Comparison of ENCODE assay signal across 12 cellular contexts in the genomic region with DNA sequence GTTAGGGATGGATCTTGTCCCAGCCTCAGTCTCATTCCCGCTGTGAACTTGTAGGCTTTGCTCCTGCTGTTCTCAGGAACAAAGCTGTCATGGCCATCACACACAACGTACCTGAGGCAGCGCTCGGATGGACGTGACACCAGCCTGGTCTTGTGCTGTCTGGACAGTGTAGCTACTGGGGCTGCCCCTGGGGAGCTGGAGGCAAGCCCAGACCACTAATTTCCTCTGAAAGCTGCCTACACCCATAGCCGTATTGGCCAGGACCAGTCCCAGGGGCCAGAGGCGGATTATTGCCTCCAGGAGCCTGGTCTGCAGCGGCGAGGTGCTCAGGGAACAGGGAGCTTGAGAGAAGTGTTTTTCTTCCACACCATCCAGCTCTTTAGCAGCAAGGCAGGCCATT. TPM values are rescaled to one million over a fixed set of nuclear protein-coding genes. Genes with fewer than 3 reads are reported as not detected.
A peak's percentile ranks its signal among the peaks of the same experiment; 100 is the strongest.
DNase-seq lines count a peak whose midpoint lies in the region; ATAC-seq and TF ChIP-seq lines count a peak whose summit lies in the region.
"Had no signal": no experiment of that assay in that cellular context is flagged by ENCODE, and none has a peak within 500 bp of the region (broad histone marks: within the 10 kb centered on the region; RNA-seq: fewer than 3 reads in every experiment).

No MANE protein-coding gene starts in this region.

- H3K4me1 Mint-ChIP-seq in activated CD8-positive, alpha-beta T cell treated with anti-CD3 and anti-CD28 coated beads for 36 hours (ENCODE audit: low read depth) = peaks cover under 1% of the 10 kb centered on the region
- no peaks in the 10 kb centered on the region for H3K4me1 Mint-ChIP-seq in activated CD8-positive, alpha-beta T cell treated with anti-CD3 and anti-CD28 coated beads, Interleukin-2, amount 10 ng/mL, durations not matched to agents 7 days and 5 days (ENCODE audit: low read depth)
- peaks cover 7% of the 10 kb centered on the region for H3K4me1 Mint-ChIP-seq in nephron progenitor cell
- H3K4me1 Mint-ChIP-seq in activated CD4-positive, alpha-beta T cell treated with anti-CD3 and anti-CD28 coated beads for 36 hours = no peaks in the 10 kb centered on the region

- CTCF ChIA-PET in activated CD8-positive, alpha-beta T cell treated with anti-CD3 and anti-CD28 coated beads for 36 hours (lab: Charles Lee) = interaction anchor here (0.6 kb wide), 1 partner anchor 45 kb away, joined by 3 read pairs; no protein-coding TSS in a partner anchor
- CTCF ChIA-PET in activated CD8-positive, alpha-beta T cell treated with anti-CD3 and anti-CD28 coated beads, Interleukin-2, amount 10 ng/mL, durations not matched to agents 7 days and 5 days (lab: Charles Lee) = no interaction called here
- CTCF ChIA-PET in activated CD4-positive, alpha-beta T cell treated with anti-CD3 and anti-CD28 coated beads for 36 hours (lab: Charles Lee) = interaction anchor here (0.8 to 1.4 kb wide), 3 partner anchors 8 to 168 kb away, joined by 3 to 5 read pairs (median 5); no protein-coding TSS in a partner anchor

- no peak for TF ChIP-seq CTCF in activated CD8-positive, alpha-beta T cell treated with anti-CD3 and anti-CD28 coated beads for 36 hours (IDR thresholded peaks at IDR 0.05)
- TF ChIP-seq CTCF in fibroblast of mammary gland (conservative IDR thresholded peaks at IDR 0.05; ENCODE audit: control insufficient read depth, insufficient read depth, low read depth, low read length) (no peak), nephron progenitor cell (IDR thresholded peaks at IDR 0.05) (no peak)

- H3K27ac Mint-ChIP-seq in activated CD8-positive, alpha-beta T cell treated with anti-CD3 and anti-CD28 coated beads for 36 hours = peak overlapping the region; percentile 34
- H3K27ac Mint-ChIP-seq in activated CD8-positive, alpha-beta T cell treated with anti-CD3 and anti-CD28 coated beads, Interleukin-2, amount 10 ng/mL, durations not matched to agents 7 days and 5 days = no peak overlapping the region
- H3K27ac Mint-ChIP-seq in nephron progenitor cell = peak overlapping the region; percentile 25
- no peak overlapping the region for H3K27ac Mint-ChIP-seq in activated CD4-positive, alpha-beta T cell treated with anti-CD3 and anti-CD28 coated beads for 36 hours

- DNase-seq in activated CD8-positive, alpha-beta T cell treated with anti-CD3 and anti-CD28 coated beads for 36 hours = no peak
- no peak for DNase-seq in activated CD8-positive, alpha-beta T cell treated with anti-CD3 and anti-CD28 coated beads, Interleukin-2, amount 10 ng/mL, durations not matched to agents 7 days and 5 days
- DNase-seq in H7 = peak; percentile 13
- DNase-seq in fibroblast of mammary gland (ENCODE audit: low read depth) = peak; percentile 12
- no peak for DNase-seq in nephron progenitor cell
- no peak for DNase-seq in kidney tubule cell (ENCODE audit: low spot score)
- no peak for DNase-seq in activated CD4-positive, alpha-beta T cell treated with anti-CD3 and anti-CD28 coated beads for 36 hours
- DNase-seq: COR-L47, NCI-H1436, NCI-H2227 treated with DMSO at 0.1 percent for 48 hours, NCI-H524 treated with DMSO at 0.1 percent for 48 hours had no signal

- H3K27me3 Mint-ChIP-seq in activated CD8-positive, alpha-beta T cell treated with anti-CD3 and anti-CD28 coated beads for 36 hours = no peaks in the 10 kb centered on the region
- no peaks in the 10 kb centered on the region for H3K27me3 Mint-ChIP-seq in activated CD8-positive, alpha-beta T cell treated with anti-CD3 and anti-CD28 coated beads, Interleukin-2, amount 10 ng/mL, durations not matched to agents 7 days and 5 days (ENCODE audit: low read depth)
- peaks cover under 1% of the 10 kb centered on the region for H3K27me3 Mint-ChIP-seq in nephron progenitor cell (ENCODE audit: low read depth, poor library complexity)
- no peaks in the 10 kb centered on the region for H3K27me3 Mint-ChIP-seq in activated CD4-positive, alpha-beta T cell treated with anti-CD3 and anti-CD28 coated beads for 36 hours

- no peak overlapping the region for H3K4me3 Mint-ChIP-seq in activated CD8-positive, alpha-beta T cell treated with anti-CD3 and anti-CD28 coated beads for 36 hours
- H3K4me3 Mint-ChIP-seq in activated CD8-positive, alpha-beta T cell treated with anti-CD3 and anti-CD28 coated beads, Interleukin-2, amount 10 ng/mL, durations not matched to agents 7 days and 5 days = no peak overlapping the region
- no peak overlapping the region for H3K4me3 Mint-ChIP-seq in nephron progenitor cell
- no peak overlapping the region for H3K4me3 Mint-ChIP-seq in activated CD4-positive, alpha-beta T cell treated with anti-CD3 and anti-CD28 coated beads for 36 hours

- H3K9me3 Mint-ChIP-seq in activated CD8-positive, alpha-beta T cell treated with anti-CD3 and anti-CD28 coated beads for 36 hours = no peaks in the 10 kb centered on the region
- no peaks in the 10 kb centered on the region for H3K9me3 Mint-ChIP-seq in activated CD8-positive, alpha-beta T cell treated with anti-CD3 and anti-CD28 coated beads, Interleukin-2, amount 10 ng/mL, durations not matched to agents 7 days and 5 days (ENCODE audit: insufficient read depth)
- no peaks in the 10 kb centered on the region for H3K9me3 Mint-ChIP-seq in nephron progenitor cell
- H3K9me3 Mint-ChIP-seq in activated CD4-positive, alpha-beta T cell treated with anti-CD3 and anti-CD28 coated beads for 36 hours (ENCODE audit: low read depth) = no peaks in the 10 kb centered on the region

- no peaks in the 10 kb centered on the region for H3K27me3 ChIP-seq in H7 (ENCODE audit: control insufficient read depth, insufficient read depth, low read length)

- H3K36me3 ChIP-seq in H7 (replicated peaks; ENCODE audit: control insufficient read depth, insufficient read depth, low read length) = peaks cover 46% of the 10 kb centered on the region

- peaks cover 39% of the 10 kb centered on the region for H3K36me3 Mint-ChIP-seq in activated CD8-positive, alpha-beta T cell treated with anti-CD3 and anti-CD28 coated beads for 36 hours (ENCODE audit: low read depth)
- peaks cover 52% of the 10 kb centered on the region for H3K36me3 Mint-ChIP-seq in activated CD8-positive, alpha-beta T cell treated with anti-CD3 and anti-CD28 coated beads, Interleukin-2, amount 10 ng/mL, durations not matched to agents 7 days and 5 days (ENCODE audit: low read depth)
- H3K36me3 Mint-ChIP-seq in nephron progenitor cell (ENCODE audit: low read depth) = peaks cover 55% of the 10 kb centered on the region
- H3K36me3 Mint-ChIP-seq in activated CD4-positive, alpha-beta T cell treated with anti-CD3 and anti-CD28 coated beads for 36 hours (ENCODE audit: low read depth) = peaks cover 40% of the 10 kb centered on the region

- H3K4me3 ChIP-seq in H7 (ENCODE audit: insufficient read depth, low read depth, low read length) (no peak overlapping the region), fibroblast of mammary gland (ENCODE audit: control insufficient read depth, low read depth, low read length) (no peak overlapping the region)

- no peak for ATAC-seq in activated CD8-positive, alpha-beta T cell treated with anti-CD3 and anti-CD28 coated beads for 36 hours
- ATAC-seq in activated CD8-positive, alpha-beta T cell treated with anti-CD3 and anti-CD28 coated beads, Interleukin-2, amount 10 ng/mL, durations not matched to agents 7 days and 5 days = no peak
- ATAC-seq in HG02970 (IDR thresholded peaks at IDR 0.05; ENCODE audit: low FRiP score, unreplicated experiment) = no peak
- ATAC-seq in activated CD4-positive, alpha-beta T cell treated with anti-CD3 and anti-CD28 coated beads for 36 hours = no peak

- POLR2A ChIA-PET in activated CD8-positive, alpha-beta T cell treated with anti-CD3 and anti-CD28 coated beads for 36 hours (lab: Charles Lee) = interaction anchor here (0.7 to 1.3 kb wide), 3 partner anchors 9 to 12 kb away, joined by 3 to 4 read pairs (median 3); no protein-coding TSS in a partner anchor
- POLR2A ChIA-PET in activated CD8-positive, alpha-beta T cell treated with anti-CD3 and anti-CD28 coated beads, Interleukin-2, amount 10 ng/mL, durations not matched to agents 7 days and 5 days (lab: Charles Lee) = no interaction called here
- POLR2A ChIA-PET in activated CD4-positive, alpha-beta T cell treated with anti-CD3 and anti-CD28 coated beads for 36 hours (lab: Charles Lee) = no interaction called here

- intact Hi-C loops in activated CD8-positive, alpha-beta T cell treated with anti-CD3 and anti-CD28 coated beads for 36 hours (cut with micrococcal nuclease) = no loop called here
- intact Hi-C loops in activated CD4-positive, alpha-beta T cell treated with anti-CD3 and anti-CD28 coated beads for 36 hours (cut with DNase I, micrococcal nuclease) = no loop called here

RNA-seq across cellular contexts. Expression of gene ZNHIT3, which starts 11.7 kb away (rescaled TPM):
- 10 to 100 TPM; 46.5 to 50.5 TPM for total RNA-seq in activated CD8-positive, alpha-beta T cell treated with anti-CD3 and anti-CD28 coated beads for 36 hours
- total RNA-seq in activated CD8-positive, alpha-beta T cell treated with anti-CD3 and anti-CD28 coated beads, Interleukin-2, amount 10 ng/mL, durations not matched to agents 7 days and 5 days = 10 to 100 TPM; 32.2 to 33.7 TPM
- 81.8 and 85.4 TPM in 2 replicates for total RNA-seq in H7 (2014; rRNA removed; shearing (Covaris generic))
- total RNA-seq in activated CD4-positive, alpha-beta T cell treated with anti-CD3 and anti-CD28 coated beads for 36 hours = 10 to 100 TPM; 38.2 to 42.3 TPM

RNA-seq across cellular contexts. Expression of gene MYO19, which starts 36.5 kb away (rescaled TPM):
- total RNA-seq in activated CD8-positive, alpha-beta T cell treated with anti-CD3 and anti-CD28 coated beads for 36 hours = 100 to 1,000 TPM; 106 to 114 TPM
- total RNA-seq in activated CD8-positive, alpha-beta T cell treated with anti-CD3 and anti-CD28 coated beads, Interleukin-2, amount 10 ng/mL, durations not matched to agents 7 days and 5 days = 100 to 1,000 TPM; 136 to 142 TPM
- total RNA-seq in H7 (2014; rRNA removed; shearing (Covaris generic)) = 146 TPM in 2 replicates
- total RNA-seq in activated CD4-positive, alpha-beta T cell treated with anti-CD3 and anti-CD28 coated beads for 36 hours = 100 to 1,000 TPM; 110 to 127 TPM

RNA-seq across cellular contexts. Expression of gene PIGW, which starts 36.6 kb away (rescaled TPM):
- total RNA-seq in activated CD8-positive, alpha-beta T cell treated with anti-CD3 and anti-CD28 coated beads for 36 hours = 10 to 100 TPM; 11.0 to 11.9 TPM
- 10 to 100 TPM in 1 of 2 experiments, 1 to 10 TPM in 1; 8.0 to 11.7 TPM for total RNA-seq in activated CD8-positive, alpha-beta T cell treated with anti-CD3 and anti-CD28 coated beads, Interleukin-2, amount 10 ng/mL, durations not matched to agents 7 days and 5 days
- 9.6 and 10.7 TPM in 2 replicates for total RNA-seq in H7 (2014; rRNA removed; shearing (Covaris generic))
- 10 to 100 TPM; 11.8 to 13.4 TPM for total RNA-seq in activated CD4-positive, alpha-beta T cell treated with anti-CD3 and anti-CD28 coated beads for 36 hours

RNA-seq across cellular contexts. Expression of gene GGNBP2, which starts 46.6 kb away (rescaled TPM):
- 10 to 100 TPM; 82.9 to 87.4 TPM for total RNA-seq in activated CD8-positive, alpha-beta T cell treated with anti-CD3 and anti-CD28 coated beads for 36 hours
- 100 to 1,000 TPM; 112 to 122 TPM for total RNA-seq in activated CD8-positive, alpha-beta T cell treated with anti-CD3 and anti-CD28 coated beads, Interleukin-2, amount 10 ng/mL, durations not matched to agents 7 days and 5 days
- 27.6 and 35.7 TPM in 2 replicates for total RNA-seq in H7 (2014; rRNA removed; shearing (Covaris generic))
- total RNA-seq in activated CD4-positive, alpha-beta T cell treated with anti-CD3 and anti-CD28 coated beads for 36 hours = 10 to 100 TPM; 75.2 to 81.4 TPM

Comparison
In these comparisons a context has a peak if more than half of its experiments do, and no peak if none do; other contexts are left out.
1. H3K27ac Mint-ChIP-seq: peak in activated CD8-positive, alpha-beta T cell treated with anti-CD3 and anti-CD28 coated beads for 36 hours (single experiment) and nephron progenitor cell (single experiment); none in activated CD8-positive, alpha-beta T cell treated with anti-CD3 and anti-CD28 coated beads, Interleukin-2, amount 10 ng/mL, durations not matched to agents 7 days and 5 days (single experiment) and activated CD4-positive, alpha-beta T cell treated with anti-CD3 and anti-CD28 coated beads for 36 hours (single experiment).
2. DNase-seq: peak in H7 (single experiment) and fibroblast of mammary gland (single experiment); none in activated CD8-positive, alpha-beta T cell treated with anti-CD3 and anti-CD28 coated beads for 36 hours (single experiment), activated CD8-positive, alpha-beta T cell treated with anti-CD3 and anti-CD28 coated beads, Interleukin-2, amount 10 ng/mL, durations not matched to agents 7 days and 5 days (single experiment), nephron progenitor cell (single experiment), kidney tubule cell (single experiment) and activated CD4-positive, alpha-beta T cell treated with anti-CD3 and anti-CD28 coated beads for 36 hours (single experiment).